In the genomic region with DNA sequence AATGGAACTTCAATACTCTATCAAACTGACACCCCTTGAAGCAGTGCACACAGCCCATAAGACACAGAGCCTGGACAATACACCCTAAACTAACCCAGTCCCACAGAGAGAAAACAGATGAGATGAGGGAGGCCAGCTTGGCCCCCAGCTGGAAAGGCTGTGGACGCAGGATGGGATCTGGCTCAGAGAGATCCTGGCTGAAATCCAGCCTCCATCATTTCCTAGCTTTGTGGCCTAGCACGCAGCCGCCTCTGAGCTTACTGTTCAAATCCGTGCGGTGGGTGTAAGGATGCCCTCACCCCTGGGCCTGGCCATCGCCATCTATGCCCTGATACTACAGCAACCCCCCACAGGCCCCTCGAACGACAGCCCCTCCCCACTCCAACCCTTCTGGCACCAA, we compare ENCODE assay signal across 12 cellular contexts. TPM values are rescaled to one million over a fixed set of nuclear protein-coding genes. Genes with fewer than 3 reads are reported as not detected.
A peak's percentile ranks its signal among the peaks of the same experiment; 100 is the strongest.
DNase-seq lines count a peak whose midpoint lies in the region; ATAC-seq and TF ChIP-seq lines count a peak whose summit lies in the region.
"Had no signal": no experiment of that assay in that cellular context is flagged by ENCODE, and none has a peak within 500 bp of the region (broad histone marks: within the 10 kb centered on the region; RNA-seq: fewer than 3 reads in every experiment).

No MANE protein-coding gene starts in this region.

- peaks cover 15% of the 10 kb centered on the region for H4K20me1 ChIP-seq in IMR-90 (ENCODE audit: insufficient read depth, low read length)

- no peak overlapping the region for H2AFZ ChIP-seq in IMR-90 (replicated peaks; ENCODE audit: low read length, poor library complexity)

- ATAC-seq in IMR-90 (ENCODE audit: low read depth) (peak; percentile 69), natural killer cell (no peak)

- no peak overlapping the region for H3K14ac ChIP-seq in IMR-90 (replicated peaks; ENCODE audit: low read depth, low read length)

- no peak for TF ChIP-seq RAD21 in IMR-90 (IDR thresholded peaks at IDR 0.05; ENCODE audit: low read length)

- in situ Hi-C loops in IMR-90 (cut with MboI; ENCODE audit: low sequenced_read_pairs), result no loop called here

- no peaks in the 10 kb centered on the region for H3K27me3 ChIP-seq in IMR-90 (ENCODE audit: control insufficient read depth, insufficient read depth, low read length)
- H3K27me3 ChIP-seq in endodermal cell (ENCODE audit: control insufficient read depth, insufficient read depth, low read length, poor library complexity, severe bottlenecking), result no peaks in the 10 kb centered on the region
- H3K27me3 ChIP-seq: adrenal gland had no signal

- H4K5ac ChIP-seq in IMR-90 (ENCODE audit: low read depth, low read length), result no peak overlapping the region; the same call in 1 of the 2 replicates

- H3K36me3 Mint-ChIP-seq in endodermal cell (ENCODE audit: low read depth), result peaks cover 21% of the 10 kb centered on the region
- H3K36me3 Mint-ChIP-seq in natural killer cell, result no peaks in the 10 kb centered on the region

- no peak overlapping the region; the same call in 1 of the 2 replicates for H3K18ac ChIP-seq in IMR-90 (ENCODE audit: low read depth, low read length)

- 17% methylated on average over 3 of the region's 8 CpGs; no CpG with 5 or more reads in 1 of the 2 experiments for WGBS in IMR-90 (ENCODE audit: extremely low coverage in 2 of 2, insufficient read length in 1 of 2), 2 experiments
- WGBS in endodermal cell (ENCODE audit: insufficient coverage in 1 of 2, insufficient read length in 1 of 2), 2 experiments, result 83 to 87% methylated on average over 6 to 8 of the region's 8 CpGs

- intact Hi-C loops in IMR-90 (cut with micrococcal nuclease), result no loop called here
- intact Hi-C loops in natural killer cell (cut with micrococcal nuclease), result no loop called here

- no peak overlapping the region for H2BK5ac ChIP-seq in IMR-90 (ENCODE audit: low read depth, low read length, poor library complexity, severe bottlenecking)

- H4K91ac ChIP-seq in IMR-90 (ENCODE audit: insufficient read depth, low read depth, low read length), result no peak overlapping the region; the same call in 1 of the 2 replicates

- no peak overlapping the region for H3K4me3 Mint-ChIP-seq in endodermal cell
- H3K4me3 Mint-ChIP-seq in natural killer cell, result no peak overlapping the region
- H3K4me3 Mint-ChIP-seq: T-helper 2 cell treated with Interferon-gamma antibody and Interleukin-4, amounts not matched to agents 5 μg/mL and 100 μg/mL, for 36 hours had no signal

- no peaks in the 10 kb centered on the region for H3K9me3 ChIP-seq in IMR-90 (ENCODE audit: control insufficient read depth, insufficient read depth, low read length)
- no peaks in the 10 kb centered on the region for H3K9me3 ChIP-seq in endodermal cell (ENCODE audit: control insufficient read depth, low read length)
- H3K9me3 ChIP-seq: adrenal gland, psoas muscle had no signal

- no peak for TF ChIP-seq CTCF in IMR-90 (conservative IDR thresholded peaks at IDR 0.05; ENCODE audit: low read depth, low read length)
- TF ChIP-seq CTCF in endodermal cell (conservative IDR thresholded peaks at IDR 0.05), result no peak
- no peak for TF ChIP-seq CTCF in natural killer cell (IDR thresholded peaks at IDR 0.05)

- no peak for TF ChIP-seq POLR2A in IMR-90 (IDR thresholded peaks at IDR 0.05; ENCODE audit: low read depth, low read length)
- TF ChIP-seq POLR2A in erythroblast (IDR thresholded peaks at IDR 0.05; ENCODE audit: low read length), result no peak

- POLR2A ChIA-PET in IMR-90 (lab: Charles Lee; ENCODE audit: unreplicated experiment), result interaction anchor here (1.4 kb wide), 1 partner anchor 33 kb away, joined by 10 read pairs; no protein-coding TSS in a partner anchor

- H2AK5ac ChIP-seq in IMR-90 (ENCODE audit: low read depth, low read length), result no peak overlapping the region

- no peak overlapping the region for H3K9ac ChIP-seq in IMR-90 (ENCODE audit: low read depth, low read length)
- no peak overlapping the region for H3K9ac ChIP-seq in endodermal cell (ENCODE audit: extremely low read depth, low read length, poor library complexity, severe bottlenecking)

- BruUV-seq in IMR-90 (replicated peaks; lab: Mats Ljungman, UMichigan), result no TSS peak

- no peak overlapping the region; the same call in 1 of the 2 replicates for H3K4me2 ChIP-seq in IMR-90 (ENCODE audit: low read depth, low read length)

- CTCF ChIA-PET in IMR-90 (lab: Yijun Ruan, JAX), result no interaction called here

- no peak overlapping the region for H3K56ac ChIP-seq in IMR-90 (ENCODE audit: extremely low read depth, insufficient read depth, low read length)

- H4K8ac ChIP-seq in IMR-90 (ENCODE audit: low read depth in 2 of 2, low read length in 2 of 2), result peak overlapping the region in 1 of 2 experiments; percentile 63; a peak in 1 of 4 replicates

- no peaks in the 10 kb centered on the region for H3K27me3 Mint-ChIP-seq in endodermal cell (ENCODE audit: insufficient read depth)
- no peaks in the 10 kb centered on the region for H3K27me3 Mint-ChIP-seq in natural killer cell (ENCODE audit: low read depth in 2 of 2)

- H3K4me1 ChIP-seq in IMR-90 (ENCODE audit: control insufficient read depth, insufficient read depth, low read length) (peaks cover 7% of the 10 kb centered on the region; the same call in 1 of the 2 replicates), endodermal cell (ENCODE audit: control insufficient read depth, insufficient read depth, low read length) (peaks cover 6% of the 10 kb centered on the region)
- H3K4me1 ChIP-seq: psoas muscle had no signal

- H2BK20ac ChIP-seq in IMR-90 (ENCODE audit: low read depth, low read length), result no peak overlapping the region

- H3K79me1 ChIP-seq in IMR-90 (ENCODE audit: low read depth in 1 of 2, low read length in 2 of 2), result peaks cover 10 to 55% of the 10 kb centered on the region in 2 experiments

- H3K23ac ChIP-seq in IMR-90 (ENCODE audit: low read depth, low read length), result no peak overlapping the region

- no peaks in the 10 kb centered on the region for H3K9me3 Mint-ChIP-seq in endodermal cell
- no peaks in the 10 kb centered on the region for H3K9me3 Mint-ChIP-seq in natural killer cell
- H3K9me3 Mint-ChIP-seq: T-helper 2 cell treated with Interferon-gamma antibody and Interleukin-4, amounts not matched to agents 5 μg/mL and 100 μg/mL, for 36 hours had no signal

- DNase-seq in IMR-90 (peak; percentile 55), endodermal cell (no peak), medulla oblongata (ENCODE audit: extremely low spot score) (peak; percentile 59), substantia nigra (lab: John Stamatoyannopoulos, UW) (peak in 6 of 49 donors; percentile 6 to 79 (median 20)), 8988T (no peak), erythroblast (lab: John Stamatoyannopoulos, UW) (no peak), SIG-M5 (lab: John Stamatoyannopoulos, UW) (no peak), natural killer cell (no peak)
- DNase-seq: NCI-H1436, psoas muscle had no signal

- H2BK15ac ChIP-seq in IMR-90 (ENCODE audit: low read depth, low read length), result no peak overlapping the region

- H2AK9ac ChIP-seq in IMR-90 (replicated peaks; ENCODE audit: low read depth, low read length, poor library complexity), result no peak overlapping the region

- no peak overlapping the region for H3K4ac ChIP-seq in IMR-90 (ENCODE audit: low read depth, low read length)

- peaks cover 3% of the 10 kb centered on the region for H3K9me1 ChIP-seq in IMR-90 (ENCODE audit: insufficient read depth, low read length)

- H2BK120ac ChIP-seq in IMR-90 (ENCODE audit: low read depth, low read length), result no peak overlapping the region

- H3K27ac Mint-ChIP-seq in endodermal cell (peak overlapping the region; percentile 86), natural killer cell (no peak overlapping the region)
- H3K27ac Mint-ChIP-seq: T-helper 2 cell treated with Interferon-gamma antibody and Interleukin-4, amounts not matched to agents 5 μg/mL and 100 μg/mL, for 36 hours had no signal

- H3K4me1 Mint-ChIP-seq in endodermal cell (peaks cover 13% of the 10 kb centered on the region), natural killer cell (peaks cover 0 to 7% of the 10 kb centered on the region in 2 donors)

- dilution Hi-C loops in IMR-90 (cut with HindIII; ENCODE audit: low sequenced_read_pairs, unreplicated experiment), result no loop called here

- peaks cover 4% of the 10 kb centered on the region; the same call in 1 of the 2 replicates for H3K36me3 ChIP-seq in IMR-90 (ENCODE audit: control insufficient read depth, insufficient read depth, low read length)
- H3K36me3 ChIP-seq in endodermal cell (ENCODE audit: control insufficient read depth, insufficient read depth, low read length), result no peaks in the 10 kb centered on the region
- H3K36me3 ChIP-seq: adrenal gland had no signal

- H3K4me3 ChIP-seq in IMR-90 (ENCODE audit: insufficient read depth, low read depth, low read length), result no peak overlapping the region
- H3K4me3 ChIP-seq in endodermal cell (ENCODE audit: low read length), result no peak overlapping the region
- H3K4me3 ChIP-seq: adrenal gland, psoas muscle had no signal

- H3K27ac ChIP-seq in IMR-90 (ENCODE audit: insufficient read depth, low read length) (no peak overlapping the region), endodermal cell (ENCODE audit: low read depth, low read length) (no peak overlapping the region), substantia nigra (ENCODE audit: low read depth, low read length, poor library complexity, severe bottlenecking) (peak overlapping the region; percentile 35)
- H3K27ac ChIP-seq: psoas muscle had no signal

RNA-seq across cellular contexts. Expression of a gene that starts 32.7 kb away (rescaled TPM):
- total RNA-seq in IMR-90 (2012; rRNA removed), result 7.7 and 8.6 TPM in 2 replicates
- 55.9 and 65.0 TPM in 2 replicates for polyA plus RNA-seq in IMR-90 (2012; rRNA removed)
- polyA plus RNA-seq in IMR-90 (2012; cell fraction: cytosol; rRNA removed), result 9.9 and 15.0 TPM in 2 replicates
- 26.2 and 42.9 TPM in 2 replicates for polyA plus RNA-seq in IMR-90 (2012; cell fraction: nucleus; rRNA removed; ENCODE audit: low replicate concordance)
- 10 to 100 TPM; 53.0 to 53.2 TPM for total RNA-seq in endodermal cell
- 21.3 TPM for polyA plus RNA-seq in endodermal cell (2013, experiment 1 of 2)
- polyA plus RNA-seq in endodermal cell (2013, experiment 2 of 2), result 25.2 TPM
- 10 to 100 TPM in 2 of 3 donors, 1 to 10 TPM in 1; 8.3 to 15.7 (median 12.6) TPM for total RNA-seq in natural killer cell

RNA-seq across cellular contexts. Expression of a gene that starts 39.5 kb away (rescaled TPM):
- total RNA-seq in IMR-90 (2012; rRNA removed) (36.1 and 49.1 TPM in 2 replicates), endodermal cell (10 to 100 TPM; 56.0 to 84.7 TPM), natural killer cell (10 to 100 TPM; 17.9 to 19.2 (median 18.2) TPM)
- 33.4 and 37.2 TPM in 2 replicates for polyA plus RNA-seq in IMR-90 (2012; rRNA removed)
- polyA plus RNA-seq in IMR-90 (2012; cell fraction: cytosol; rRNA removed), result 52.3 and 59.0 TPM in 2 replicates
- polyA plus RNA-seq in IMR-90 (2012; cell fraction: nucleus; rRNA removed; ENCODE audit: low replicate concordance), result 19.0 and 25.0 TPM in 2 replicates
- 64.0 TPM for polyA plus RNA-seq in endodermal cell (2013, experiment 1 of 2)
- polyA plus RNA-seq in endodermal cell (2013, experiment 2 of 2), result 61.0 TPM

RNA-seq across cellular contexts. Expression of a gene that starts 39.6 kb away (rescaled TPM):
- 23.1 and 23.8 TPM in 2 replicates for total RNA-seq in IMR-90 (2012; rRNA removed)
- polyA plus RNA-seq in IMR-90 (2012; rRNA removed), result 16.9 and 19.1 TPM in 2 replicates
- polyA plus RNA-seq in IMR-90 (2012; cell fraction: cytosol; rRNA removed), result 11.2 and 11.8 TPM in 2 replicates
- 6.1 and 6.2 TPM in 2 replicates for polyA plus RNA-seq in IMR-90 (2012; cell fraction: nucleus; rRNA removed; ENCODE audit: low replicate concordance)
- 10 to 100 TPM; 38.9 TPM for total RNA-seq in endodermal cell
- polyA plus RNA-seq in endodermal cell (2013, experiment 1 of 2), result 33.3 TPM
- polyA plus RNA-seq in endodermal cell (2013, experiment 2 of 2), result 31.5 TPM
- total RNA-seq in natural killer cell, result 10 to 100 TPM in 2 of 3 donors, 1 to 10 TPM in 1; 7.9 to 12.0 (median 10.0) TPM

RNA-seq across cellular contexts. Expression of a gene that starts 48.8 kb away (rescaled TPM):
- total RNA-seq in IMR-90 (2012; rRNA removed) (40.9 and 41.7 TPM in 2 replicates), endodermal cell (10 to 100 TPM; 59.1 to 61.4 TPM), natural killer cell (10 to 100 TPM; 53.6 to 81.2 (median 77.4) TPM)
- 29.0 and 31.5 TPM in 2 replicates for polyA plus RNA-seq in IMR-90 (2012; rRNA removed)
- 27.7 and 28.1 TPM in 2 replicates for polyA plus RNA-seq in IMR-90 (2012; cell fraction: cytosol; rRNA removed)
- polyA plus RNA-seq in IMR-90 (2012; cell fraction: nucleus; rRNA removed; ENCODE audit: low replicate concordance), result 13.2 and 34.4 TPM in 2 replicates
- polyA plus RNA-seq in endodermal cell (2013, experiment 1 of 2), result 33.1 TPM
- 29.4 TPM for polyA plus RNA-seq in endodermal cell (2013, experiment 2 of 2)

Comparison
In these comparisons a context has a peak if more than half of its experiments do, and no peak if none do; other contexts are left out.
1. DNase-seq: peak in IMR-90 (single experiment) and medulla oblongata (single experiment); none in endodermal cell (single experiment), 8988T (single experiment), erythroblast (0 of 2), SIG-M5 (single experiment) and natural killer cell (single experiment).